Comparison of ENCODE assay signal across 1 cellular context in the genomic region with DNA sequence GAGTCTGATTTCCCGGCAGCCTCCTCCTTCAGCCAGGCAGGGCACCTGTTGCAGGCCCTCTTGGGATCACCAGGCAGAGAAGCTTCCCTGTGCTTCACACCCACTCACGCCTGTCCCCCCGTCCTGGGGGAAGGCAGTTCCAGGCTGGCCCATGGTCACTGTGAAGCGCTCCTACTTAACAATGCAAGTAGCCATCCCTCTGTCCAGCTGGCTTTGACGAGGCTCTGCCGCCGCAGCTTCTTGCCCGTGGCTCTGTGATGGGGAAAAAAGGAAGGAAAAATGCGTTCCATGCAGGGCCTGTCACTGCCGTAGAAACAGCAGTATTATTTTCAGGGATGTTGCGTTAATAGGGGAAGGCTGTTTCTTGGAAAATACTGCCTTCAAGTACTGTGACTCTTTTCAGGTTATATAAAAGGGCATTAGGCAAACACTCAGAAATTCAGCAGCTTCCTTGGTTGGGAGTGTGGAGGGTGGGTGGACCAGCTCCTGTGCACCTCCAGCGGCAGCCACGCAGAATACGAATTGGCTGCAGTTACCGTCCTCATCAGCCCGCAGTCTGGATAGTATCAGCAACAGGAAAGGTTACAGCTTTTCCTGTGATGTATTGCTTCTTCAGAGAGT.
TF ChIP-seq lines count a peak whose summit lies in the region.

No MANE protein-coding gene starts in this region.

TF ChIP-seq in H1, 55 proteins besides CTCF, POLR2A, EP300 and RAD21:
- TF ChIP-seq TCF12 (IDR thresholded peaks at IDR 0.05; ENCODE audit: low read depth, low read length) (no peak), KDM5A (IDR thresholded peaks at IDR 0.05; ENCODE audit: low read length) (no peak), SP4 (IDR thresholded peaks at IDR 0.05; ENCODE audit: low read length) (no peak), TAF7 (optimal IDR thresholded peaks at IDR 0.05; ENCODE audit: borderline replicate concordance, low read depth, low read length) (no peak), SAP30 (IDR thresholded peaks at IDR 0.05; ENCODE audit: insufficient read depth, insufficient replicate concordance, low read length) (no peak), HDAC2 (IDR thresholded peaks at IDR 0.05; ENCODE audit: borderline replicate concordance in 1 of 2, low read depth in 2 of 2, low read length in 2 of 2) (no peak), EGR1 (IDR thresholded peaks at IDR 0.05; ENCODE audit: borderline replicate concordance, low read depth, low read length) (no peak), TBP (IDR thresholded peaks at IDR 0.05; ENCODE audit: low read depth, low read length) (no peak), CTBP2 (IDR thresholded peaks at IDR 0.05; ENCODE audit: borderline replicate concordance, insufficient read depth, insufficient read length, low read length) (no peak), FOSL1 (IDR thresholded peaks at IDR 0.05; ENCODE audit: insufficient read depth, low read depth, low read length) (no peak), SIN3A (conservative IDR thresholded peaks at IDR 0.05 in 1 of 2, IDR thresholded peaks at IDR 0.05 in 1 of 2; ENCODE audit: low read depth in 1 of 2, low read length in 2 of 2) (no peak), RNF2 (IDR thresholded peaks at IDR 0.05; ENCODE audit: borderline replicate concordance, low read depth, low read length, missing control alignments, poor library complexity, severe bottlenecking) (no peak), ASH2L (IDR thresholded peaks at IDR 0.05; ENCODE audit: low read length) (no peak)
- TF ChIP-seq, protein P1, sequence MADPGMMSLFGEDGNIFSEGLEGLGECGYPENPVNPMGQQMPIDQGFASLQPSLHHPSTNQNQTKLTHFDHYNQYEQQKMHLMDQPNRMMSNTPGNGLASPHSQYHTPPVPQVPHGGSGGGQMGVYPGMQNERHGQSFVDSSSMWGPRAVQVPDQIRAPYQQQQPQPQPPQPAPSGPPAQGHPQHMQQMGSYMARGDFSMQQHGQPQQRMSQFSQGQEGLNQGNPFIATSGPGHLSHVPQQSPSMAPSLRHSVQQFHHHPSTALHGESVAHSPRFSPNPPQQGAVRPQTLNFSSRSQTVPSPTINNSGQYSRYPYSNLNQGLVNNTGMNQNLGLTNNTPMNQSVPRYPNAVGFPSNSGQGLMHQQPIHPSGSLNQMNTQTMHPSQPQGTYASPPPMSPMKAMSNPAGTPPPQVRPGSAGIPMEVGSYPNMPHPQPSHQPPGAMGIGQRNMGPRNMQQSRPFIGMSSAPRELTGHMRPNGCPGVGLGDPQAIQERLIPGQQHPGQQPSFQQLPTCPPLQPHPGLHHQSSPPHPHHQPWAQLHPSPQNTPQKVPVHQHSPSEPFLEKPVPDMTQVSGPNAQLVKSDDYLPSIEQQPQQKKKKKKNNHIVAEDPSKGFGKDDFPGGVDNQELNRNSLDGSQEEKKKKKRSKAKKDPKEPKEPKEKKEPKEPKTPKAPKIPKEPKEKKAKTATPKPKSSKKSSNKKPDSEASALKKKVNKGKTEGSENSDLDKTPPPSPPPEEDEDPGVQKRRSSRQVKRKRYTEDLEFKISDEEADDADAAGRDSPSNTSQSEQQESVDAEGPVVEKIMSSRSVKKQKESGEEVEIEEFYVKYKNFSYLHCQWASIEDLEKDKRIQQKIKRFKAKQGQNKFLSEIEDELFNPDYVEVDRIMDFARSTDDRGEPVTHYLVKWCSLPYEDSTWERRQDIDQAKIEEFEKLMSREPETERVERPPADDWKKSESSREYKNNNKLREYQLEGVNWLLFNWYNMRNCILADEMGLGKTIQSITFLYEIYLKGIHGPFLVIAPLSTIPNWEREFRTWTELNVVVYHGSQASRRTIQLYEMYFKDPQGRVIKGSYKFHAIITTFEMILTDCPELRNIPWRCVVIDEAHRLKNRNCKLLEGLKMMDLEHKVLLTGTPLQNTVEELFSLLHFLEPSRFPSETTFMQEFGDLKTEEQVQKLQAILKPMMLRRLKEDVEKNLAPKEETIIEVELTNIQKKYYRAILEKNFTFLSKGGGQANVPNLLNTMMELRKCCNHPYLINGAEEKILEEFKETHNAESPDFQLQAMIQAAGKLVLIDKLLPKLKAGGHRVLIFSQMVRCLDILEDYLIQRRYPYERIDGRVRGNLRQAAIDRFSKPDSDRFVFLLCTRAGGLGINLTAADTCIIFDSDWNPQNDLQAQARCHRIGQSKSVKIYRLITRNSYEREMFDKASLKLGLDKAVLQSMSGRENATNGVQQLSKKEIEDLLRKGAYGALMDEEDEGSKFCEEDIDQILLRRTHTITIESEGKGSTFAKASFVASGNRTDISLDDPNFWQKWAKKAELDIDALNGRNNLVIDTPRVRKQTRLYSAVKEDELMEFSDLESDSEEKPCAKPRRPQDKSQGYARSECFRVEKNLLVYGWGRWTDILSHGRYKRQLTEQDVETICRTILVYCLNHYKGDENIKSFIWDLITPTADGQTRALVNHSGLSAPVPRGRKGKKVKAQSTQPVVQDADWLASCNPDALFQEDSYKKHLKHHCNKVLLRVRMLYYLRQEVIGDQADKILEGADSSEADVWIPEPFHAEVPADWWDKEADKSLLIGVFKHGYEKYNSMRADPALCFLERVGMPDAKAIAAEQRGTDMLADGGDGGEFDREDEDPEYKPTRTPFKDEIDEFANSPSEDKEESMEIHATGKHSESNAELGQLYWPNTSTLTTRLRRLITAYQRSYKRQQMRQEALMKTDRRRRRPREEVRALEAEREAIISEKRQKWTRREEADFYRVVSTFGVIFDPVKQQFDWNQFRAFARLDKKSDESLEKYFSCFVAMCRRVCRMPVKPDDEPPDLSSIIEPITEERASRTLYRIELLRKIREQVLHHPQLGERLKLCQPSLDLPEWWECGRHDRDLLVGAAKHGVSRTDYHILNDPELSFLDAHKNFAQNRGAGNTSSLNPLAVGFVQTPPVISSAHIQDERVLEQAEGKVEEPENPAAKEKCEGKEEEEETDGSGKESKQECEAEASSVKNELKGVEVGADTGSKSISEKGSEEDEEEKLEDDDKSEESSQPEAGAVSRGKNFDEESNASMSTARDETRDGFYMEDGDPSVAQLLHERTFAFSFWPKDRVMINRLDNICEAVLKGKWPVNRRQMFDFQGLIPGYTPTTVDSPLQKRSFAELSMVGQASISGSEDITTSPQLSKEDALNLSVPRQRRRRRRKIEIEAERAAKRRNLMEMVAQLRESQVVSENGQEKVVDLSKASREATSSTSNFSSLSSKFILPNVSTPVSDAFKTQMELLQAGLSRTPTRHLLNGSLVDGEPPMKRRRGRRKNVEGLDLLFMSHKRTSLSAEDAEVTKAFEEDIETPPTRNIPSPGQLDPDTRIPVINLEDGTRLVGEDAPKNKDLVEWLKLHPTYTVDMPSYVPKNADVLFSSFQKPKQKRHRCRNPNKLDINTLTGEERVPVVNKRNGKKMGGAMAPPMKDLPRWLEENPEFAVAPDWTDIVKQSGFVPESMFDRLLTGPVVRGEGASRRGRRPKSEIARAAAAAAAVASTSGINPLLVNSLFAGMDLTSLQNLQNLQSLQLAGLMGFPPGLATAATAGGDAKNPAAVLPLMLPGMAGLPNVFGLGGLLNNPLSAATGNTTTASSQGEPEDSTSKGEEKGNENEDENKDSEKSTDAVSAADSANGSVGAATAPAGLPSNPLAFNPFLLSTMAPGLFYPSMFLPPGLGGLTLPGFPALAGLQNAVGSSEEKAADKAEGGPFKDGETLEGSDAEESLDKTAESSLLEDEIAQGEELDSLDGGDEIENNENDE (IDR thresholded peaks at IDR 0.05; ENCODE audit: insufficient replicate concordance, low read length): no peak
